1 cellular context compared by ENCODE assay signal in the genomic region with DNA sequence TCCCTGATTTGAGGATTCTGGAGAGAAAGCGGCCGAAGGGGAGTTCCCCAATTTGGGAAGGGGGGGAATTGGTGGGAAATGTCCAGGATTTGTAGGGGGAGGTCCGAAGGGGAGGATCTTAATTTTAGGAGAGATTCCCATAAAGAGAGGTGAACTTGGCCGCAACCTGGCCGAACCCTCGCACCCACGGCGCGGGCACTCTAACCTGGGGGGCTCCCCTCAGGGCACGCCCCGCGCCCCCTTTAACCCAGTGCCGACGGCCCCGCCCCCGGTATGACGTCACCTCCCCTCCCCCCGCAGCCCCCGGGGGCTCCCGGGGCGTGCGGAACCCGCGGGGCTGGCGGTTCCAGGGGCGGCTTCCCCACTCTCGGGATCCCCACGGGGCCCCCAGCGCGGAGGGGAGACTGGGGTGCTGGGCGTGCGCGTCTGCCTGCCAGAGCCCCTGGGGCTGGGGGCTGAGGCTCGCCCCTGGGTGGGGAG.
TF ChIP-seq lines count a peak whose summit lies in the region.

No MANE protein-coding gene starts in this region.

TF ChIP-seq in K562, 482 proteins besides CTCF, POLR2A, EP300 and RAD21 (continued from another document):
- TF ChIP-seq, protein P1, sequence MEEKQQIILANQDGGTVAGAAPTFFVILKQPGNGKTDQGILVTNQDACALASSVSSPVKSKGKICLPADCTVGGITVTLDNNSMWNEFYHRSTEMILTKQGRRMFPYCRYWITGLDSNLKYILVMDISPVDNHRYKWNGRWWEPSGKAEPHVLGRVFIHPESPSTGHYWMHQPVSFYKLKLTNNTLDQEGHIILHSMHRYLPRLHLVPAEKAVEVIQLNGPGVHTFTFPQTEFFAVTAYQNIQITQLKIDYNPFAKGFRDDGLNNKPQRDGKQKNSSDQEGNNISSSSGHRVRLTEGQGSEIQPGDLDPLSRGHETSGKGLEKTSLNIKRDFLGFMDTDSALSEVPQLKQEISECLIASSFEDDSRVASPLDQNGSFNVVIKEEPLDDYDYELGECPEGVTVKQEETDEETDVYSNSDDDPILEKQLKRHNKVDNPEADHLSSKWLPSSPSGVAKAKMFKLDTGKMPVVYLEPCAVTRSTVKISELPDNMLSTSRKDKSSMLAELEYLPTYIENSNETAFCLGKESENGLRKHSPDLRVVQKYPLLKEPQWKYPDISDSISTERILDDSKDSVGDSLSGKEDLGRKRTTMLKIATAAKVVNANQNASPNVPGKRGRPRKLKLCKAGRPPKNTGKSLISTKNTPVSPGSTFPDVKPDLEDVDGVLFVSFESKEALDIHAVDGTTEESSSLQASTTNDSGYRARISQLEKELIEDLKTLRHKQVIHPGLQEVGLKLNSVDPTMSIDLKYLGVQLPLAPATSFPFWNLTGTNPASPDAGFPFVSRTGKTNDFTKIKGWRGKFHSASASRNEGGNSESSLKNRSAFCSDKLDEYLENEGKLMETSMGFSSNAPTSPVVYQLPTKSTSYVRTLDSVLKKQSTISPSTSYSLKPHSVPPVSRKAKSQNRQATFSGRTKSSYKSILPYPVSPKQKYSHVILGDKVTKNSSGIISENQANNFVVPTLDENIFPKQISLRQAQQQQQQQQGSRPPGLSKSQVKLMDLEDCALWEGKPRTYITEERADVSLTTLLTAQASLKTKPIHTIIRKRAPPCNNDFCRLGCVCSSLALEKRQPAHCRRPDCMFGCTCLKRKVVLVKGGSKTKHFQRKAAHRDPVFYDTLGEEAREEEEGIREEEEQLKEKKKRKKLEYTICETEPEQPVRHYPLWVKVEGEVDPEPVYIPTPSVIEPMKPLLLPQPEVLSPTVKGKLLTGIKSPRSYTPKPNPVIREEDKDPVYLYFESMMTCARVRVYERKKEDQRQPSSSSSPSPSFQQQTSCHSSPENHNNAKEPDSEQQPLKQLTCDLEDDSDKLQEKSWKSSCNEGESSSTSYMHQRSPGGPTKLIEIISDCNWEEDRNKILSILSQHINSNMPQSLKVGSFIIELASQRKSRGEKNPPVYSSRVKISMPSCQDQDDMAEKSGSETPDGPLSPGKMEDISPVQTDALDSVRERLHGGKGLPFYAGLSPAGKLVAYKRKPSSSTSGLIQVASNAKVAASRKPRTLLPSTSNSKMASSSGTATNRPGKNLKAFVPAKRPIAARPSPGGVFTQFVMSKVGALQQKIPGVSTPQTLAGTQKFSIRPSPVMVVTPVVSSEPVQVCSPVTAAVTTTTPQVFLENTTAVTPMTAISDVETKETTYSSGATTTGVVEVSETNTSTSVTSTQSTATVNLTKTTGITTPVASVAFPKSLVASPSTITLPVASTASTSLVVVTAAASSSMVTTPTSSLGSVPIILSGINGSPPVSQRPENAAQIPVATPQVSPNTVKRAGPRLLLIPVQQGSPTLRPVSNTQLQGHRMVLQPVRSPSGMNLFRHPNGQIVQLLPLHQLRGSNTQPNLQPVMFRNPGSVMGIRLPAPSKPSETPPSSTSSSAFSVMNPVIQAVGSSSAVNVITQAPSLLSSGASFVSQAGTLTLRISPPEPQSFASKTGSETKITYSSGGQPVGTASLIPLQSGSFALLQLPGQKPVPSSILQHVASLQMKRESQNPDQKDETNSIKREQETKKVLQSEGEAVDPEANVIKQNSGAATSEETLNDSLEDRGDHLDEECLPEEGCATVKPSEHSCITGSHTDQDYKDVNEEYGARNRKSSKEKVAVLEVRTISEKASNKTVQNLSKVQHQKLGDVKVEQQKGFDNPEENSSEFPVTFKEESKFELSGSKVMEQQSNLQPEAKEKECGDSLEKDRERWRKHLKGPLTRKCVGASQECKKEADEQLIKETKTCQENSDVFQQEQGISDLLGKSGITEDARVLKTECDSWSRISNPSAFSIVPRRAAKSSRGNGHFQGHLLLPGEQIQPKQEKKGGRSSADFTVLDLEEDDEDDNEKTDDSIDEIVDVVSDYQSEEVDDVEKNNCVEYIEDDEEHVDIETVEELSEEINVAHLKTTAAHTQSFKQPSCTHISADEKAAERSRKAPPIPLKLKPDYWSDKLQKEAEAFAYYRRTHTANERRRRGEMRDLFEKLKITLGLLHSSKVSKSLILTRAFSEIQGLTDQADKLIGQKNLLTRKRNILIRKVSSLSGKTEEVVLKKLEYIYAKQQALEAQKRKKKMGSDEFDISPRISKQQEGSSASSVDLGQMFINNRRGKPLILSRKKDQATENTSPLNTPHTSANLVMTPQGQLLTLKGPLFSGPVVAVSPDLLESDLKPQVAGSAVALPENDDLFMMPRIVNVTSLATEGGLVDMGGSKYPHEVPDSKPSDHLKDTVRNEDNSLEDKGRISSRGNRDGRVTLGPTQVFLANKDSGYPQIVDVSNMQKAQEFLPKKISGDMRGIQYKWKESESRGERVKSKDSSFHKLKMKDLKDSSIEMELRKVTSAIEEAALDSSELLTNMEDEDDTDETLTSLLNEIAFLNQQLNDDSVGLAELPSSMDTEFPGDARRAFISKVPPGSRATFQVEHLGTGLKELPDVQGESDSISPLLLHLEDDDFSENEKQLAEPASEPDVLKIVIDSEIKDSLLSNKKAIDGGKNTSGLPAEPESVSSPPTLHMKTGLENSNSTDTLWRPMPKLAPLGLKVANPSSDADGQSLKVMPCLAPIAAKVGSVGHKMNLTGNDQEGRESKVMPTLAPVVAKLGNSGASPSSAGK (IDR thresholded peaks at IDR 0.05), result no peak
- no peak for TF ChIP-seq ZNF133 (CRISPR knock-in tag; IDR thresholded peaks at IDR 0.05)
- TF ChIP-seq TCFL5 (CRISPR knock-in tag; conservative IDR thresholded peaks at IDR 0.05), result no peak
- TF ChIP-seq BACH1 (tag; IDR thresholded peaks at IDR 0.05), result no peak
- TF ChIP-seq, protein P2, sequence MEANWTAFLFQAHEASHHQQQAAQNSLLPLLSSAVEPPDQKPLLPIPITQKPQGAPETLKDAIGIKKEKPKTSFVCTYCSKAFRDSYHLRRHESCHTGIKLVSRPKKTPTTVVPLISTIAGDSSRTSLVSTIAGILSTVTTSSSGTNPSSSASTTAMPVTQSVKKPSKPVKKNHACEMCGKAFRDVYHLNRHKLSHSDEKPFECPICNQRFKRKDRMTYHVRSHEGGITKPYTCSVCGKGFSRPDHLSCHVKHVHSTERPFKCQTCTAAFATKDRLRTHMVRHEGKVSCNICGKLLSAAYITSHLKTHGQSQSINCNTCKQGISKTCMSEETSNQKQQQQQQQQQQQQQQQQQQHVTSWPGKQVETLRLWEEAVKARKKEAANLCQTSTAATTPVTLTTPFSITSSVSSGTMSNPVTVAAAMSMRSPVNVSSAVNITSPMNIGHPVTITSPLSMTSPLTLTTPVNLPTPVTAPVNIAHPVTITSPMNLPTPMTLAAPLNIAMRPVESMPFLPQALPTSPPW (CRISPR knock-in tag; IDR thresholded peaks at IDR 0.05), result peak; percentile 75
- TF ChIP-seq MED1 (CRISPR knock-in tag; IDR thresholded peaks at IDR 0.05; ENCODE audit: borderline replicate concordance), result no peak
- TF ChIP-seq, protein P3, sequence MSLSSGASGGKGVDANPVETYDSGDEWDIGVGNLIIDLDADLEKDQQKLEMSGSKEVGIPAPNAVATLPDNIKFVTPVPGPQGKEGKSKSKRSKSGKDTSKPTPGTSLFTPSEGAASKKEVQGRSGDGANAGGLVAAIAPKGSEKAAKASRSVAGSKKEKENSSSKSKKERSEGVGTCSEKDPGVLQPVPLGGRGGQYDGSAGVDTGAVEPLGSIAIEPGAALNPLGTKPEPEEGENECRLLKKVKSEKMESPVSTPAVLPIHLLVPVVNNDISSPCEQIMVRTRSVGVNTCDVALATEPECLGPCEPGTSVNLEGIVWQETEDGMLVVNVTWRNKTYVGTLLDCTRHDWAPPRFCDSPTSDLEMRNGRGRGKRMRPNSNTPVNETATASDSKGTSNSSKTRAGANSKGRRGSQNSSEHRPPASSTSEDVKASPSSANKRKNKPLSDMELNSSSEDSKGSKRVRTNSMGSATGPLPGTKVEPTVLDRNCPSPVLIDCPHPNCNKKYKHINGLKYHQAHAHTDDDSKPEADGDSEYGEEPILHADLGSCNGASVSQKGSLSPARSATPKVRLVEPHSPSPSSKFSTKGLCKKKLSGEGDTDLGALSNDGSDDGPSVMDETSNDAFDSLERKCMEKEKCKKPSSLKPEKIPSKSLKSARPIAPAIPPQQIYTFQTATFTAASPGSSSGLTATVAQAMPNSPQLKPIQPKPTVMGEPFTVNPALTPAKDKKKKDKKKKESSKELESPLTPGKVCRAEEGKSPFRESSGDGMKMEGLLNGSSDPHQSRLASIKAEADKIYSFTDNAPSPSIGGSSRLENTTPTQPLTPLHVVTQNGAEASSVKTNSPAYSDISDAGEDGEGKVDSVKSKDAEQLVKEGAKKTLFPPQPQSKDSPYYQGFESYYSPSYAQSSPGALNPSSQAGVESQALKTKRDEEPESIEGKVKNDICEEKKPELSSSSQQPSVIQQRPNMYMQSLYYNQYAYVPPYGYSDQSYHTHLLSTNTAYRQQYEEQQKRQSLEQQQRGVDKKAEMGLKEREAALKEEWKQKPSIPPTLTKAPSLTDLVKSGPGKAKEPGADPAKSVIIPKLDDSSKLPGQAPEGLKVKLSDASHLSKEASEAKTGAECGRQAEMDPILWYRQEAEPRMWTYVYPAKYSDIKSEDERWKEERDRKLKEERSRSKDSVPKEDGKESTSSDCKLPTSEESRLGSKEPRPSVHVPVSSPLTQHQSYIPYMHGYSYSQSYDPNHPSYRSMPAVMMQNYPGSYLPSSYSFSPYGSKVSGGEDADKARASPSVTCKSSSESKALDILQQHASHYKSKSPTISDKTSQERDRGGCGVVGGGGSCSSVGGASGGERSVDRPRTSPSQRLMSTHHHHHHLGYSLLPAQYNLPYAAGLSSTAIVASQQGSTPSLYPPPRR (CRISPR knock-in tag; IDR thresholded peaks at IDR 0.05; ENCODE audit: borderline replicate concordance), result no peak
- TF ChIP-seq WHSC1 (IDR thresholded peaks at IDR 0.05; ENCODE audit: low read length), result no peak
- no peak for TF ChIP-seq CBFA2T3 (IDR thresholded peaks at IDR 0.05)
- no peak for TF ChIP-seq EHMT2 (IDR thresholded peaks at IDR 0.05)
- no peak for TF ChIP-seq MCM5 (IDR thresholded peaks at IDR 0.05; ENCODE audit: low read depth)
- no peak for TF ChIP-seq PTBP1 (IDR thresholded peaks at IDR 0.05; ENCODE audit: low read depth, low read length)
- TF ChIP-seq EP400 (IDR thresholded peaks at IDR 0.05), result no peak
- TF ChIP-seq TAF15 (IDR thresholded peaks at IDR 0.05; ENCODE audit: low read depth, low read length), result no peak
- no peak for TF ChIP-seq SLC30A9 (CRISPR knock-in tag; IDR thresholded peaks at IDR 0.05)
- TF ChIP-seq NFATC3 (IDR thresholded peaks at IDR 0.05), result no peak
- TF ChIP-seq, protein P4, sequence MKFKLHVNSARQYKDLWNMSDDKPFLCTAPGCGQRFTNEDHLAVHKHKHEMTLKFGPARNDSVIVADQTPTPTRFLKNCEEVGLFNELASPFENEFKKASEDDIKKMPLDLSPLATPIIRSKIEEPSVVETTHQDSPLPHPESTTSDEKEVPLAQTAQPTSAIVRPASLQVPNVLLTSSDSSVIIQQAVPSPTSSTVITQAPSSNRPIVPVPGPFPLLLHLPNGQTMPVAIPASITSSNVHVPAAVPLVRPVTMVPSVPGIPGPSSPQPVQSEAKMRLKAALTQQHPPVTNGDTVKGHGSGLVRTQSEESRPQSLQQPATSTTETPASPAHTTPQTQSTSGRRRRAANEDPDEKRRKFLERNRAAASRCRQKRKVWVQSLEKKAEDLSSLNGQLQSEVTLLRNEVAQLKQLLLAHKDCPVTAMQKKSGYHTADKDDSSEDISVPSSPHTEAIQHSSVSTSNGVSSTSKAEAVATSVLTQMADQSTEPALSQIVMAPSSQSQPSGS (CRISPR knock-in tag; IDR thresholded peaks at IDR 0.05), result peak; percentile 73; the same call in 1 of the 2 replicates
- TF ChIP-seq HMGN3 (IDR thresholded peaks at IDR 0.05; ENCODE audit: borderline replicate concordance, extremely low read depth, insufficient read length, low read depth, low read length), result no peak
- TF ChIP-seq IFI16 (CRISPR knock-in tag; IDR thresholded peaks at IDR 0.05), result no peak
- TF ChIP-seq ZBTB7A (IDR thresholded peaks at IDR 0.05; ENCODE audit: borderline replicate concordance, control insufficient read depth, low read depth, low read length), result peak; percentile 51; the same call in 1 of the 2 replicates
- TF ChIP-seq HOXB6 (CRISPR knock-in tag; IDR thresholded peaks at IDR 0.05; ENCODE audit: borderline replicate concordance), result no peak
